26 cellular contexts compared by ENCODE assay signal in genomic region chr16:22034503-22034902, GRCh38. TPM values are rescaled to one million over a fixed set of nuclear protein-coding genes. Genes with fewer than 3 reads are reported as not detected.
"Had no signal": no experiment of that assay in that cellular context is flagged by ENCODE, and none has a peak within 500 bp of the region (broad histone marks: within the 10 kb centered on the region; RNA-seq: fewer than 3 reads in every experiment).

No MANE protein-coding gene starts in this region.

- H3K27me3 Mint-ChIP-seq: activated CD4-positive, alpha-beta T cell treated with anti-CD3 and anti-CD28 coated beads for 36 hours; naive thymus-derived CD8-positive, alpha-beta T cell had no signal

- H3K4me3 ChIP-seq: adrenal gland, gastrocnemius medialis, left lung, ovary, psoas muscle, testis, upper lobe of left lung had no signal

- H3K9me3 ChIP-seq: adrenal gland, gastrocnemius medialis, ovary, psoas muscle, testis, upper lobe of left lung had no signal

- H3K4me3 Mint-ChIP-seq: activated CD4-positive, alpha-beta T cell treated with anti-CD3 and anti-CD28 coated beads for 36 hours; activated CD8-positive, alpha-beta T cell treated with anti-CD3 and anti-CD28 coated beads, Interleukin-2, amount 10 ng/mL, durations not matched to agents 7 days and 5 days; activated T-cell treated with anti-CD3 and anti-CD28 coated beads, Interleukin-2, amount 50 U/mL, for 4 hours; naive thymus-derived CD8-positive, alpha-beta T cell; WTC11 had no signal

- H3K36me3 ChIP-seq: adrenal gland, left lung, ovary had no signal

- H3K27ac Mint-ChIP-seq: activated CD8-positive, alpha-beta T cell treated with anti-CD3 and anti-CD28 coated beads, Interleukin-2, amount 10 ng/mL, durations not matched to agents 7 days and 5 days; activated naive CD4-positive, alpha-beta T cell treated with anti-CD3 and anti-CD28 coated beads, Interleukin-2, amount 50 U/mL, for 72 hours had no signal

- ATAC-seq: activated CD8-positive, alpha-beta T cell treated with anti-CD3 and anti-CD28 coated beads, Interleukin-2, amount 10 ng/mL, durations not matched to agents 7 days and 5 days; activated T-cell treated with anti-CD3 and anti-CD28 coated beads, Interleukin-2, amount 50 U/mL, for 4 hours; esophagus mucosa; gastrocnemius medialis; naive thymus-derived CD8-positive, alpha-beta T cell; psoas muscle; right cardiac atrium had no signal

- H3K27ac ChIP-seq: adrenal gland, gastrocnemius medialis, left lung, ovary, psoas muscle, testis, upper lobe of left lung had no signal

- H3K27me3 ChIP-seq: adrenal gland, gastrocnemius medialis, left lung, ovary, testis, upper lobe of left lung had no signal

- H3K9me3 Mint-ChIP-seq: activated naive CD4-positive, alpha-beta T cell treated with anti-CD3 and anti-CD28 coated beads, Interleukin-2, amount 50 U/mL, for 72 hours; activated T-cell treated with anti-CD3 and anti-CD28 coated beads, Interleukin-2, amount 50 U/mL, for 4 hours; naive thymus-derived CD8-positive, alpha-beta T cell had no signal

- H3K4me1 ChIP-seq: psoas muscle had no signal

- DNase-seq: activated CD8-positive, alpha-beta T cell treated with anti-CD3 and anti-CD28 coated beads, Interleukin-2, amount 10 ng/mL, durations not matched to agents 7 days and 5 days; activated gamma-delta T cell; activated T-cell treated with anti-CD3 and anti-CD28 coated beads, Interleukin-2, amount 50 U/mL, for 4 hours; adrenal gland; effector CD4-positive, alpha-beta T cell; gastrocnemius medialis; head of caudate nucleus; left lung; naive thymus-derived CD8-positive, alpha-beta T cell; ovary; psoas muscle; right cardiac atrium; stimulated activated CD4-positive, alpha-beta T cell treated with anti-CD3 and anti-CD28 coated beads, Interleukin-2, amount 100 ng/mL, for 24 hours; testis; upper lobe of left lung had no signal

RNA-seq across cellular contexts. Expression of gene PDZD9, which starts 33.6 kb away (rescaled TPM):
- total RNA-seq: activated CD4-positive, alpha-beta T cell treated with anti-CD3 and anti-CD28 coated beads for 36 hours; activated CD8-positive, alpha-beta T cell treated with anti-CD3 and anti-CD28 coated beads, Interleukin-2, amount 10 ng/mL, durations not matched to agents 7 days and 5 days; activated naive CD4-positive, alpha-beta T cell treated with anti-CD3 and anti-CD28 coated beads, Interleukin-2, amount 50 U/mL, for 72 hours; activated T-cell treated with anti-CD3 and anti-CD28 coated beads, Interleukin-2, amount 50 U/mL, for 4 hours; bronchial epithelial cell; cerebellum; esophagus mucosa; gastrocnemius medialis; kidney epithelial cell; left lung; lung microvascular endothelial cell; mucosa of gallbladder; naive thymus-derived CD8-positive, alpha-beta T cell; ovary; psoas muscle; right cardiac atrium; skeletal muscle tissue; T-helper 2 cell treated with Interferon-gamma antibody and Interleukin-4, amounts not matched to agents 100 ng/mL and 5 ng/mL, for 36 hours; upper lobe of left lung; WTC11 had no signal

RNA-seq across cellular contexts. Expression of gene VWA3A, which starts 57.8 kb away (rescaled TPM):
- total RNA-seq: esophagus mucosa; gastrocnemius medialis; lung microvascular endothelial cell; T-helper 2 cell treated with Interferon-gamma antibody and Interleukin-4, amounts not matched to agents 100 ng/mL and 5 ng/mL, for 36 hours had no signal
